ENCODE assay signal across 8 cellular contexts in the genomic region with DNA sequence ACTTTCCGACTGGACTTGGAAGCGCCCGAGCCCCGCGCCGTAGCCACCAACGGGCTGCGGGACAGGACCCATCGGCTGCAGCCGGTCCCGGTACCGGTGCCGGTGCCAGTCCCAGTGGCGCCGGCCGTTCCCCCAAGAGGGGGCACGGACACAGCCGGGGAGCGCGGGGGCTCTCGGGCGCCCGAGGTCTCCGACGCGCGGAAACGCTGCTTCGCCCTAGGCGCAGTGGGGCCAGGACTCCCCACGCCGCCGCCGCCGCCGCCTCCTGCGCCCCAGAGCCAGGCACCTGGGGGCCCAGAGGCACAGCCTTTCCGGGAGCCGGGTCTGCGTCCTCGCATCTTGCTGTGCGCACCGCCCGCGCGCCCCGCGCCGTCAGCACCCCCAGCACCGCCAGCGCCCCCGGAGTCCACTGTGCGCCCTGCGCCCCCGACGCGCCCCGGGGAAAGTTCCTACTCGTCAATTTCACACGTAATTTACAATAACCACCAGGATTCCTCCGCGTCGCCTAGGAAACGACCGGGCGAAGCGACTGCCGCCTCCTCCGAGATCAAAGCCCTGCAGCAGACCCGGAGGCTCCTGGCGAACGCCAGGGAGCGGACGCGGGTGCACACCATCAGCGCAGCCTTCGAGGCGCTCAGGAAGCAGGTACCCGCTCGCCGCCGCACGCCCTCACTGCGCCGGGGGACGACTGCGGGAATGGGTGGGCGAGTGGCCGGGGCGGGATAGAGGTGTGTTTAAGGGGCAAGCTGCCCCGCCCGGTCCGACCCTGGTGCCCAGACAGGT. TPM values are rescaled to one million over a fixed set of nuclear protein-coding genes. Genes with fewer than 3 reads are reported as not detected.
DNase-seq lines count a peak whose midpoint lies in the region; ATAC-seq and TF ChIP-seq lines count a peak whose summit lies in the region.

No MANE protein-coding gene starts in this region.

- under 1% methylated on average over 73 of the region's 93 CpGs for WGBS in hepatocyte (ENCODE audit: low lambda C conversion rate, missing lambda C conversion rate)

- peak overlapping the region; percentile 4 for H3K27ac ChIP-seq in hepatocyte

- peak overlapping the region; percentile 99 for H3K4me2 ChIP-seq in hepatocyte

- no peaks in the 10 kb centered on the region for H3K36me3 ChIP-seq in hepatocyte (replicated peaks; ENCODE audit: insufficient read depth, low read depth)

- peaks cover 13% of the 10 kb centered on the region for H3K79me2 ChIP-seq in hepatocyte

- no peak for ATAC-seq in GM21360 (IDR thresholded peaks at IDR 0.05; ENCODE audit: unreplicated experiment)

- H3K4me3 ChIP-seq in hepatocyte, result peak overlapping the region; percentile 70
- peak overlapping the region; percentile 80 for H3K4me3 ChIP-seq in skeletal muscle cell (ENCODE audit: low read depth, low read length)

- H3K9me3 ChIP-seq in hepatocyte (ENCODE audit: low read depth), result no peaks in the 10 kb centered on the region

- no peaks in the 10 kb centered on the region for H3K9me2 ChIP-seq in hepatocyte (replicated peaks; ENCODE audit: insufficient read depth)

- peaks cover 51% of the 10 kb centered on the region for H3K27me3 ChIP-seq in hepatocyte

- peaks cover 16% of the 10 kb centered on the region for H3K4me1 ChIP-seq in hepatocyte (ENCODE audit: insufficient read depth)

- no peak for TF ChIP-seq CTCF in hepatocyte (IDR thresholded peaks at IDR 0.05; ENCODE audit: poor library complexity)

- no peaks in the 10 kb centered on the region for H4K20me1 ChIP-seq in hepatocyte (ENCODE audit: insufficient read depth, poor library complexity, severe bottlenecking)

- DNase-seq in Daoy (ENCODE audit: low read depth) (peak; percentile 58), NCI-H2171 (lab: John Stamatoyannopoulos, UW) (peak; percentile 52), hepatocyte (ENCODE audit: low spot score) (peak; percentile 72), skeletal muscle cell (ENCODE audit: low read depth) (no peak), GDM1 (lab: John Stamatoyannopoulos, UW) (no peak), GM19238 (ENCODE audit: insufficient read length, low spot score) (no peak)
- peak; percentile 22 for DNase-seq in activated naive CD4-positive, alpha-beta T cell treated with anti-CD3 and anti-CD28 coated beads, Interleukin-2, amount 50 U/mL, for 16 hours

- peak overlapping the region; percentile 73 for H2AFZ ChIP-seq in hepatocyte

RNA-seq across cellular contexts. Expression of a gene that starts 0.7 kb away (rescaled TPM):
- 10.0 and 17.7 TPM in 2 replicates for total RNA-seq in Daoy (2014; rRNA removed; shearing (Covaris generic))
- total RNA-seq in hepatocyte, result 2.0 and 2.9 TPM in 2 replicates
- 1.3 and 2.1 TPM in 2 replicates for polyA plus RNA-seq in hepatocyte

Comparison
In these comparisons a context has a peak if more than half of its experiments do, and no peak if none do; other contexts are left out.
1. DNase-seq: peak in Daoy (single experiment), NCI-H2171 (single experiment), activated naive CD4-positive, alpha-beta T cell treated with anti-CD3 and anti-CD28 coated beads, Interleukin-2, amount 50 U/mL, for 16 hours (single experiment) and hepatocyte (single experiment); none in skeletal muscle cell (single experiment), GDM1 (single experiment) and GM19238 (single experiment).